ENCODE assay signal across 15 cellular contexts in the genomic region with DNA sequence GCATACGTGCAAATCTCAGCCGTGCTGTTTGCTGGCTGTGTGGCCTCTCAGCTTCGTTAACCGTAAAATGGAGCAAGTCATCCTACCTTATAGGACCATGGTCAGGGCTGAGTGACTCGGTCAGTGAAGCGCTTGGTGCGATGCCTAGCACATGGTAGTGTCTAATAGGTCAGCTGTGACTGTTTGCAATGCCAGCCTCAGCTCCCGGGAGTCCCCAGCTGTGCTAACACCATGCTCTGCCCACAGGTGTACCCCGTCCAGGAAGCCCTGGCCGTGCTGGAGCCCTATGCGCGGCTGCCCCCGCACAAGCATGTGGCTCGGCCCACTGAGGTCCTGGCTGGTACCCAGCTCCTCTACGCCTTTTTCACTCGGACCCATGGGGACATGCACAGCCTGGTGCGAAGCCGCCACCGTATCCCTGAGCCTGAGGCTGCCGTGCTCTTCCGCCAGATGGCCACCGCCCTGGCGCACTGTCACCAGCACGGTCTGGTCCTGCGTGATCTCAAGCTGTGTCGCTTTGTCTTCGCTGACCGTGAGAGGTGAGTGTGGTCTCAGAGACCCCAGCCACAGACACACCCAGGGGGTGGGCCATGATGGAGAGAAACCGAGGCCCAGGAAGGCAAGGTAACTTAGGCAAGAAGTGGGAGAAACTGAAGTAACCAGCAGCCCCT. TPM values are rescaled to one million over a fixed set of nuclear protein-coding genes. Genes with fewer than 3 reads are reported as not detected.
DNase-seq lines count a peak whose midpoint lies in the region; ATAC-seq, FAIRE-seq and TF ChIP-seq lines count a peak whose summit lies in the region.
"Had no signal": no experiment of that assay in that cellular context is flagged by ENCODE, and none has a peak within 500 bp of the region (broad histone marks: within the 10 kb centered on the region; RNA-seq: fewer than 3 reads in every experiment).

No MANE protein-coding gene starts in this region.

- no peak overlapping the region for H3K14ac ChIP-seq in H1 (ENCODE audit: insufficient read length)

- no peak overlapping the region for H2AK5ac ChIP-seq in H1 (ENCODE audit: low read depth, low read length)

- no peak overlapping the region for H2BK20ac ChIP-seq in H1 (ENCODE audit: low read length)

- no peak overlapping the region for H3K23ac ChIP-seq in H1 (ENCODE audit: insufficient read length)

- TF ChIP-seq POLR2A in H1 (IDR thresholded peaks at IDR 0.05; ENCODE audit: control extremely low read depth in 1 of 2, low read depth in 2 of 2, low read length in 2 of 2) = no peak

- no peak overlapping the region for H3K4me3 ChIP-seq in H1 (ENCODE audit: extremely low read depth in 1 of 4, insufficient read depth in 2 of 4, low read depth in 3 of 4, low read length in 4 of 4)
- H3K4me3 ChIP-seq: BLaER1 treated with 17β-estradiol and CSF1 and Interleukin-3, amounts not matched to agents 10 nM and 100 nM; SJSA1 had no signal

- peaks cover 3 to 4% of the 10 kb centered on the region in 2 experiments for H4K20me1 ChIP-seq in H1 (replicated peaks in 1 of 2; ENCODE audit: control insufficient read depth in 1 of 2, insufficient read depth in 2 of 2, low read length in 2 of 2)

- peak overlapping the region; percentile 73 for H3K27ac Mint-ChIP-seq in memory B cell
- H3K27ac Mint-ChIP-seq in HFFc6 = no peak overlapping the region

- POLR2A ChIA-PET in H1 (lab: Charles Lee; ENCODE audit: partially characterized antibody) = interaction anchor here (0.9 to 15.2 kb wide), 6 partner anchors 8 to 61 kb away, joined by 3 to 263 read pairs (median 5); a partner anchor contains a TSS

- no peak overlapping the region for H2BK15ac ChIP-seq in H1 (ENCODE audit: low read length)

- peaks cover 0 to 26% (median 5%) of the 10 kb centered on the region in 4 experiments; a peak in 4 of 8 replicates for H3K36me3 ChIP-seq in H1 (ENCODE audit: control insufficient read depth in 2 of 4, insufficient read depth in 4 of 4, low read length in 3 of 4)

- no peak overlapping the region for H3K9ac ChIP-seq in H1 (replicated peaks in 1 of 4; ENCODE audit: extremely low read depth in 1 of 4, low read depth in 3 of 4, low read length in 3 of 4)
- H3K9ac ChIP-seq: BLaER1 treated with 17β-estradiol and CSF1 and Interleukin-3, amounts not matched to agents 10 nM and 100 nM had no signal

- no peaks in the 10 kb centered on the region for H3K4me1 ChIP-seq in H1 (replicated peaks in 1 of 4; ENCODE audit: control insufficient read depth in 3 of 4, insufficient read depth in 4 of 4, low read length in 3 of 4)
- H3K4me1 ChIP-seq: BLaER1 treated with 17β-estradiol and CSF1 and Interleukin-3, amounts not matched to agents 10 nM and 100 nM; SJSA1 had no signal

- H3K18ac ChIP-seq in H1 (ENCODE audit: extremely low read depth, low read length) = no peak overlapping the region

- H3K56ac ChIP-seq in H1 (replicated peaks; ENCODE audit: insufficient read length, low read depth, low read length) = no peak overlapping the region

- no peak overlapping the region for H2BK5ac ChIP-seq in H1 (ENCODE audit: low read depth, low read length)

- no peak for TF ChIP-seq EP300 in H1 (IDR thresholded peaks at IDR 0.05; ENCODE audit: borderline replicate concordance in 1 of 2, low read depth in 2 of 2, low read length in 2 of 2)

- no peaks in the 10 kb centered on the region for H3K9me3 Mint-ChIP-seq in memory B cell
- no peaks in the 10 kb centered on the region for H3K9me3 Mint-ChIP-seq in HFFc6

- no peak for TF ChIP-seq RAD21 in H1 (IDR thresholded peaks at IDR 0.05 in 1 of 2, conservative IDR thresholded peaks at IDR 0.05 in 1 of 2; ENCODE audit: low read depth in 2 of 2, low read length in 2 of 2)

- FAIRE-seq in H1 (lab: Jason Lieb, UNC) = no peak

- 93% methylated on average over 26 of the region's 29 CpGs; no CpG with 5 or more reads in 1 of the 2 experiments for WGBS in H1 (ENCODE audit: extremely low coverage in 1 of 2, insufficient coverage in 1 of 2, insufficient read length in 1 of 2, insufficient replicate concordance in 2 of 2, low coverage in 1 of 2, low lambda C conversion rate in 2 of 2, missing lambda C conversion rate in 1 of 2), 2 experiments

- H3K79me1 ChIP-seq in H1 (ENCODE audit: low read depth, low read length) = no peaks in the 10 kb centered on the region

- H4K91ac ChIP-seq in H1 (replicated peaks; ENCODE audit: insufficient read length, low read length) = no peak overlapping the region

- no peak overlapping the region for H3K4me2 ChIP-seq in H1 (ENCODE audit: insufficient read depth in 1 of 2, low read depth in 2 of 2, low read length in 2 of 2)
- H3K4me2 ChIP-seq: BLaER1 treated with 17β-estradiol and CSF1 and Interleukin-3, amounts not matched to agents 10 nM and 100 nM had no signal

- H3K9me3 ChIP-seq in H1 (ENCODE audit: insufficient read depth in 2 of 2, low read depth in 1 of 2, low read length in 1 of 2) = no peaks in the 10 kb centered on the region
- H3K9me3 ChIP-seq: BLaER1 treated with 17β-estradiol and CSF1 and Interleukin-3, amounts not matched to agents 10 nM and 100 nM; SJSA1 had no signal

- no peak overlapping the region for H3K4ac ChIP-seq in H1 (replicated peaks; ENCODE audit: insufficient read length, low read depth, low read length)

- H2BK120ac ChIP-seq in H1 (replicated peaks; ENCODE audit: low read depth, low read length) = no peak overlapping the region

- H3K36me3 Mint-ChIP-seq in memory B cell = peaks cover 25% of the 10 kb centered on the region
- H3K36me3 Mint-ChIP-seq in HFFc6 (ENCODE audit: low read depth) = peaks cover 8% of the 10 kb centered on the region

- H2AFZ ChIP-seq in H1 (ENCODE audit: low read length) = no peak overlapping the region

- CTCF ChIA-PET in H1 (lab: Charles Lee; ENCODE audit: partially characterized antibody) = interaction anchor here (0.6 to 3.5 kb wide), 5 partner anchors 15 to 41 kb away, joined by 3 to 14 read pairs (median 3); no protein-coding TSS in a partner anchor

- H3K27me3 ChIP-seq in H1 (replicated peaks in 1 of 4; ENCODE audit: control insufficient read depth in 3 of 4, extremely low read depth in 1 of 4, insufficient read depth in 3 of 4, low read length in 3 of 4) = no peaks in the 10 kb centered on the region
- H3K27me3 ChIP-seq: BLaER1 treated with 17β-estradiol and CSF1 and Interleukin-3, amounts not matched to agents 10 nM and 100 nM; SJSA1 had no signal

- DNase-seq in H1 (ENCODE audit: low read depth in 1 of 2, low spot score in 2 of 2) (no peak), memory B cell (ENCODE audit: low spot score in 2 of 2) (no peak), AML-193 (lab: John Stamatoyannopoulos, UW) (no peak), NCI-H2196 (lab: John Stamatoyannopoulos, UW; ENCODE audit: unreplicated experiment) (no peak), NCI-H146 (lab: John Stamatoyannopoulos, UW) (no peak), HFFc6 (no peak)
- DNase-seq: HCEC 1CT, NCI-H1417 treated with DMSO at 0.1 percent for 48 hours, NCI-H2029 treated with DMSO at 0.1 percent for 48 hours, NCI-H524, RPMI8226, SW 1271 had no signal

- no peak overlapping the region for H2BK12ac ChIP-seq in H1 (ENCODE audit: low read depth, low read length)

- 0 out of 2 replicates have a peak overlapping the region, but pooled peaks have one; percentile 5 for H4K8ac ChIP-seq in H1 (ENCODE audit: extremely low read depth, insufficient read depth, low read length)

- no peak overlapping the region for H3K27ac ChIP-seq in H1 (ENCODE audit: low read depth, low read length)
- H3K27ac ChIP-seq: BLaER1 treated with 17β-estradiol and CSF1 and Interleukin-3, amounts not matched to agents 10 nM and 100 nM; SJSA1 had no signal

- H3K27me3 Mint-ChIP-seq in memory B cell (no peaks in the 10 kb centered on the region), HFFc6 (ENCODE audit: insufficient read depth) (no peaks in the 10 kb centered on the region)

- no peaks in the 10 kb centered on the region for H3K23me2 ChIP-seq in H1 (ENCODE audit: low read depth, low read length)

- H3K79me2 ChIP-seq in H1 (ENCODE audit: control insufficient read depth in 1 of 2, insufficient read depth in 2 of 2, low read length in 2 of 2) = no peaks in the 10 kb centered on the region

- ATAC-seq in memory B cell (ENCODE audit: low read depth) = no peak

- H3K4me3 Mint-ChIP-seq in memory B cell = no peak overlapping the region
- no peak overlapping the region for H3K4me3 Mint-ChIP-seq in HFFc6

- TF ChIP-seq CTCF in H1 (IDR thresholded peaks at IDR 0.05; ENCODE audit: control extremely low read depth in 1 of 3, insufficient read depth in 1 of 3, low read depth in 1 of 3, low read length in 3 of 3) (no peak), HFFc6 (IDR thresholded peaks at IDR 0.05) (no peak)

- no peak overlapping the region for H4K5ac ChIP-seq in H1 (ENCODE audit: insufficient read length, low read depth, low read length)

- H3K4me1 Mint-ChIP-seq in memory B cell (no peaks in the 10 kb centered on the region), HFFc6 (ENCODE audit: low read depth) (no peaks in the 10 kb centered on the region)

RNA-seq across cellular contexts. Expression of a gene that starts 10.6 kb away (rescaled TPM):
- polyA plus RNA-seq in PFSK-1 (2012; ENCODE audit: insufficient read length, low read depth) = 493 TPM
- total RNA-seq in H1 (2021; fragmentation: NEBNext Ultra II Directional; extraction: Animal tissue kit (Norgen Biotek cat#: 25700)) = 9.0 and 10.1 TPM in 2 replicates
- 17.1 and 30.0 TPM in 2 replicates for polyA plus RNA-seq in H1 (2011; rRNA removed)
- polyA plus RNA-seq in H1 (2011; cell fraction: cytosol; rRNA removed) = 20.6 TPM
- polyA plus RNA-seq in H1 (2011; cell fraction: nucleus; rRNA removed) = 22.8 TPM
- polyA plus RNA-seq in H1 (2012, experiment 1 of 2) = 4.7 to 10.2 TPM (median 8.5 TPM) in 4 replicates
- polyA plus RNA-seq in H1 (2012, experiment 2 of 2) = 11.2 TPM
- polyA plus RNA-seq in H1 (2013, experiment 1 of 2) = 8.1 TPM
- 8.1 TPM for polyA plus RNA-seq in H1 (2013, experiment 2 of 2)
- 10.1 and 14.9 TPM in 2 replicates for polyA minus RNA-seq in H1 (2011; rRNA and poly(A)+ RNA removed)
- 11.1 TPM for polyA minus RNA-seq in H1 (2011; cell fraction: cytosol; rRNA and poly(A)+ RNA removed)
- polyA minus RNA-seq in H1 (2011; cell fraction: nucleus; rRNA and poly(A)+ RNA removed) = 7.7 TPM
- 10 to 100 TPM in 3 of 6 experiments, 1 to 10 TPM in 3; 8.4 to 11.8 (median 10.1) TPM for total RNA-seq in HFFc6 (2021; fragmentation: NEBNext Ultra II Directional; extraction: Animal tissue kit (Norgen Biotek cat#: 25700))

RNA-seq across cellular contexts. Expression of a gene that starts 16.9 kb away (rescaled TPM):
- polyA plus RNA-seq in PFSK-1 (2012; ENCODE audit: insufficient read length, low read depth) = 197 TPM
- total RNA-seq in H1 (2021; fragmentation: NEBNext Ultra II Directional; extraction: Animal tissue kit (Norgen Biotek cat#: 25700)) = 48.7 and 54.7 TPM in 2 replicates
- 43.1 and 60.1 TPM in 2 replicates for polyA plus RNA-seq in H1 (2011; rRNA removed)
- polyA plus RNA-seq in H1 (2011; cell fraction: cytosol; rRNA removed) = 42.6 TPM
- 121 TPM for polyA plus RNA-seq in H1 (2011; cell fraction: nucleus; rRNA removed)
- polyA plus RNA-seq in H1 (2012, experiment 1 of 2) = 61.2 to 71.1 TPM (median 65.0 TPM) in 4 replicates
- polyA plus RNA-seq in H1 (2012, experiment 2 of 2) = 49.7 TPM
- polyA plus RNA-seq in H1 (2013, experiment 1 of 2) = 42.6 TPM
- polyA plus RNA-seq in H1 (2013, experiment 2 of 2) = 41.0 TPM
- polyA minus RNA-seq in H1 (2011; rRNA and poly(A)+ RNA removed) = 25.1 and 25.9 TPM in 2 replicates
- polyA minus RNA-seq in H1 (2011; cell fraction: cytosol; rRNA and poly(A)+ RNA removed) = 20.8 TPM
- polyA minus RNA-seq in H1 (2011; cell fraction: nucleus; rRNA and poly(A)+ RNA removed) = 32.7 TPM
- 10 to 100 TPM; 76.4 to 84.1 (median 77.2) TPM for total RNA-seq in HFFc6 (2021; fragmentation: NEBNext Ultra II Directional; extraction: Animal tissue kit (Norgen Biotek cat#: 25700))

RNA-seq across cellular contexts. Expression of a gene that starts 44.3 kb away (rescaled TPM):
- 125 TPM for polyA plus RNA-seq in PFSK-1 (2012; ENCODE audit: insufficient read length, low read depth)
- 15.0 and 19.4 TPM in 2 replicates for total RNA-seq in H1 (2021; fragmentation: NEBNext Ultra II Directional; extraction: Animal tissue kit (Norgen Biotek cat#: 25700))
- polyA plus RNA-seq in H1 (2011; rRNA removed) = 33.3 and 41.9 TPM in 2 replicates
- 25.4 TPM for polyA plus RNA-seq in H1 (2011; cell fraction: cytosol; rRNA removed)
- polyA plus RNA-seq in H1 (2011; cell fraction: nucleus; rRNA removed) = 20.5 TPM
- 17.4 to 24.3 TPM (median 23.5 TPM) in 4 replicates for polyA plus RNA-seq in H1 (2012, experiment 1 of 2)
- polyA plus RNA-seq in H1 (2012, experiment 2 of 2) = 23.4 TPM
- 19.3 TPM for polyA plus RNA-seq in H1 (2013, experiment 1 of 2)
- polyA plus RNA-seq in H1 (2013, experiment 2 of 2) = 21.8 TPM
- 11.8 and 15.0 TPM in 2 replicates for polyA minus RNA-seq in H1 (2011; rRNA and poly(A)+ RNA removed)
- 16.5 TPM for polyA minus RNA-seq in H1 (2011; cell fraction: cytosol; rRNA and poly(A)+ RNA removed)
- 8.1 TPM for polyA minus RNA-seq in H1 (2011; cell fraction: nucleus; rRNA and poly(A)+ RNA removed)
- 10 to 100 TPM; 61.1 to 76.6 (median 65.4) TPM for total RNA-seq in HFFc6 (2021; fragmentation: NEBNext Ultra II Directional; extraction: Animal tissue kit (Norgen Biotek cat#: 25700))
